ENCODE assay signal across 11 cellular contexts in the genomic region with DNA sequence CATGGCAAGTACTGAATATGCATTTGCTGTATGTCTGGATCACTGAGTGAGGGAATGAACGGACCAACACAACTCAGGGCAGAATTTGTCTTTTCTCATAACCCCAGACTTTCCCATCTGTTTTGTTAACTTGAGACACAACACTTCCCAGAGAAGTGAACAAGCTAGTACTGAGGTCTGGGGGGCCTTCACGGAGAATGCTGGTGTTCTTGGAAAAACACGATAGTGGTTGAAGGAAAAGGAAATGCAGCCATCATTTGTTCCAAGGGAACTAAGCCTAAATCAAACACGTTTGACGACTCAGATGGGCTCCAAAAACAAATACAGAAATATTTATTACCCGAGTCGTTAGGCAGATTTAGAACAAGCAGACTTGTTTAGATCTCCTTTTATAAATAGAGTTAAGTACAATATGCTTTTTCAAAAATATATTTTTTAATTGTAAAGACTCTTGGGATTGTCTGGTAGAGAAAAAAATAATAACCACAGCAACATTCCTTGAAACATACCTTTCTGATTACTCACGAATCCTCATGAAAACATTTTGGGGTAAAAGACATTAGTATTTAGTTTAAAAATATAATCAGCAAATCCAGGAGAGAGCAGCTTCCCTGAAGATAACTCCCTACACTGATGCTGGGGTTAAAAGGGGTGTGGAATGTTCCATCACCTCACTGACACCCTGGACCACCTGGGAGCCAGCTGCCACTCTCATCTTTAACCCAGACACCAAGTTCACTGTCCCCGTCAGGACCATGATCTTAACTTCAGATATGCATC.
A peak's percentile ranks its signal among the peaks of the same experiment; 100 is the strongest.
DNase-seq lines count a peak whose midpoint lies in the region; ATAC-seq and TF ChIP-seq lines count a peak whose summit lies in the region.
"Had no signal": no experiment of that assay in that cellular context is flagged by ENCODE, and none has a peak within 500 bp of the region (broad histone marks: within the 10 kb centered on the region; RNA-seq: fewer than 3 reads in every experiment).

No MANE protein-coding gene starts in this region.

- peaks cover 11% of the 10 kb centered on the region for H3F3A ChIP-seq in smooth muscle cell (ENCODE audit: low read depth)

- H3K4me1 ChIP-seq in smooth muscle cell (ENCODE audit: low read depth) = peaks cover 16% of the 10 kb centered on the region

- no peak overlapping the region for H3K9ac ChIP-seq in smooth muscle cell (ENCODE audit: low read depth)

- WGBS in smooth muscle cell (ENCODE audit: low lambda C conversion rate) = 30% methylated on average over 9 of the region's 9 CpGs

- peak overlapping the region; percentile 83 for H3K27ac ChIP-seq in smooth muscle cell (ENCODE audit: low read depth)
- H3K27ac ChIP-seq: neutrophil had no signal

- H4K20me1 ChIP-seq in smooth muscle cell (ENCODE audit: low read depth) = no peaks in the 10 kb centered on the region

- H3K36me3 ChIP-seq in smooth muscle cell (ENCODE audit: low read depth) = no peaks in the 10 kb centered on the region
- H3K36me3 ChIP-seq: neutrophil, tibial artery had no signal

- H3K27me3 ChIP-seq in smooth muscle cell (ENCODE audit: low read depth) = no peaks in the 10 kb centered on the region
- H3K27me3 ChIP-seq: neutrophil, tibial artery had no signal

- H3K4me3 ChIP-seq in fibroblast of the aortic adventitia (ENCODE audit: low read depth, low read length) (no peak overlapping the region), smooth muscle cell (no peak overlapping the region)
- H3K4me3 ChIP-seq: tibial artery had no signal

- H2AFZ ChIP-seq in smooth muscle cell (ENCODE audit: low read depth) = peak overlapping the region; percentile 70

- ATAC-seq in GM21619 (IDR thresholded peaks at IDR 0.05; ENCODE audit: unreplicated experiment) (no peak), HG03469 (IDR thresholded peaks at IDR 0.05; ENCODE audit: unreplicated experiment) (no peak)
- ATAC-seq: HCT116 had no signal

- peak overlapping the region; percentile 57 for H3K4me2 ChIP-seq in smooth muscle cell

- no peak for TF ChIP-seq CTCF in fibroblast of the aortic adventitia (IDR thresholded peaks at IDR 0.05; ENCODE audit: insufficient read depth, low read length)
- no peak for TF ChIP-seq CTCF in smooth muscle cell (IDR thresholded peaks at IDR 0.05; ENCODE audit: borderline replicate concordance, insufficient read depth, poor library complexity, severe bottlenecking)

- DNase-seq in ELR (ENCODE audit: low read depth) = peak; percentile 75
- peak; percentile 65 for DNase-seq in RPMI7951 (ENCODE audit: low read depth)
- DNase-seq in fibroblast of the aortic adventitia (ENCODE audit: low read depth) = peak; percentile 73
- DNase-seq in smooth muscle cell (lab: John Stamatoyannopoulos, UW; ENCODE audit: unreplicated experiment) = no peak
- DNase-seq in activated CD4-positive, CD25-positive, alpha-beta regulatory T cell treated with anti-CD3 and anti-CD28 coated beads, Interleukin-2, amount 50 U/mL, for 72 hours = no peak
- DNase-seq: activated T-cell treated with anti-CD3 and anti-CD28 coated beads, Interleukin-2, amount 50 U/mL, for 1 hour; tibial artery had no signal

- H3K9me3 ChIP-seq in smooth muscle cell (replicated peaks; ENCODE audit: low read depth) = no peaks in the 10 kb centered on the region
- H3K9me3 ChIP-seq: neutrophil, tibial artery had no signal

- H3K79me2 ChIP-seq in smooth muscle cell (ENCODE audit: low read depth) = no peaks in the 10 kb centered on the region

Comparison
In these comparisons a context has a peak if more than half of its experiments do, and no peak if none do; other contexts are left out.
1. DNase-seq: peak in ELR (single experiment), RPMI7951 (single experiment) and fibroblast of the aortic adventitia (single experiment); none in smooth muscle cell (single experiment) and activated CD4-positive, CD25-positive, alpha-beta regulatory T cell treated with anti-CD3 and anti-CD28 coated beads, Interleukin-2, amount 50 U/mL, for 72 hours (single experiment).